13 cellular contexts compared by ENCODE assay signal in the genomic region with DNA sequence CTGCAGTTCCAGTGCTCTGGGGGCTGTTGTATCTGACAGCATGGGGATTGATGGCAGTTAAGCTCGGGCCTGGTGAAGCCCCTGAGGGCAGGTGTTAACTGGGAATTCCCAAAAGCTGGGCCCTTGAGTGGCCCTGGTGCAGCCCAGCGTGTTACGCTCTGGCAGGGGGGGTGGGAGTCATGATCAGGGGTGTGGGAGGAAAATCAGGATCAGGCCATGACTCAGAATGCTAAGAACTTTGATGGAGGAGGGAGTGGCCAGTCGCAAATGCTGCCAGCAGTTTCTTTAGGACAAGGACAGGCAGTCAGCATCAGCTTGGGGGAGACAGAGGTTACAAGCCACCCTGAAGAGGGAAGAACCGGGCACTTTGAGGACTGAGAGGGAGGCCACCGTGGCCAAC. TPM values are rescaled to one million over a fixed set of nuclear protein-coding genes. Genes with fewer than 3 reads are reported as not detected.
DNase-seq lines count a peak whose midpoint lies in the region; ATAC-seq lines count a peak whose summit lies in the region.
"Had no signal": no experiment of that assay in that cellular context is flagged by ENCODE, and none has a peak within 500 bp of the region (broad histone marks: within the 10 kb centered on the region; RNA-seq: fewer than 3 reads in every experiment).

No MANE protein-coding gene starts in this region.

- no peak overlapping the region for H3K4me3 Mint-ChIP-seq in T-helper 1 cell treated with Interleukin-12 subunit alpha and Interleukin-12 subunit beta and Interleukin-4 antibody, amounts not matched to agents 30 μg/mL and 1 μg/mL, for 36 hours
- no peak overlapping the region for H3K4me3 Mint-ChIP-seq in stimulated activated naive B cell treated with anti-CD40 and anti-IgM and Interleukin-4, amounts not matched to agents 10 μg/mL and 1 μg/mL and 100 μg/mL, for 72 hours
- H3K4me3 Mint-ChIP-seq: T-helper 2 cell treated with Interferon-gamma antibody and Interleukin-4, amounts not matched to agents 5 μg/mL and 100 μg/mL, for 36 hours had no signal

- no peak for ATAC-seq in stimulated activated naive B cell treated with anti-CD40 and anti-IgM and Interleukin-4, amounts not matched to agents 10 μg/mL and 1 μg/mL and 100 μg/mL, for 72 hours (replicated peaks)

- no peaks in the 10 kb centered on the region for H3K4me1 Mint-ChIP-seq in T-helper 1 cell treated with Interleukin-12 subunit alpha and Interleukin-12 subunit beta and Interleukin-4 antibody, amounts not matched to agents 30 μg/mL and 1 μg/mL, for 36 hours (ENCODE audit: low read depth)
- H3K4me1 Mint-ChIP-seq in stimulated activated naive B cell treated with anti-CD40 and anti-IgM and Interleukin-4, amounts not matched to agents 10 μg/mL and 1 μg/mL and 100 μg/mL, for 72 hours: peaks cover 2 to 4% of the 10 kb centered on the region in 2 donors

- H3K27ac Mint-ChIP-seq in T-helper 1 cell treated with Interleukin-12 subunit alpha and Interleukin-12 subunit beta and Interleukin-4 antibody, amounts not matched to agents 30 μg/mL and 1 μg/mL, for 36 hours: peak overlapping the region; percentile 15
- peak overlapping the region; percentile 31 for H3K27ac Mint-ChIP-seq in stimulated activated naive B cell treated with anti-CD40 and anti-IgM and Interleukin-4, amounts not matched to agents 10 μg/mL and 1 μg/mL and 100 μg/mL, for 72 hours
- H3K27ac Mint-ChIP-seq: T-helper 2 cell treated with Interferon-gamma antibody and Interleukin-4, amounts not matched to agents 5 μg/mL and 100 μg/mL, for 36 hours had no signal

- no peaks in the 10 kb centered on the region for H3K27me3 Mint-ChIP-seq in T-helper 1 cell treated with Interleukin-12 subunit alpha and Interleukin-12 subunit beta and Interleukin-4 antibody, amounts not matched to agents 30 μg/mL and 1 μg/mL, for 36 hours (ENCODE audit: low read depth)
- H3K27me3 Mint-ChIP-seq in stimulated activated naive B cell treated with anti-CD40 and anti-IgM and Interleukin-4, amounts not matched to agents 10 μg/mL and 1 μg/mL and 100 μg/mL, for 72 hours: no peaks in the 10 kb centered on the region

- no peak for DNase-seq in T-helper 1 cell
- DNase-seq in astrocyte of the hippocampus (ENCODE audit: low read depth, low spot score): peak; percentile 52
- peak; percentile 60 for DNase-seq in iris pigment epithelial cell (ENCODE audit: low read depth)
- DNase-seq in stimulated activated naive B cell treated with anti-CD40 and anti-IgM and Interleukin-4, amounts not matched to agents 10 μg/mL and 1 μg/mL and 100 μg/mL, for 72 hours: no peak
- no peak for DNase-seq in NCI-H2196 treated with DMSO at 0.1 percent for 48 hours (lab: John Stamatoyannopoulos, UW; ENCODE audit: unreplicated experiment)
- DNase-seq in mesenteric fat pad (ENCODE audit: low spot score): no peak
- DNase-seq in NCI-H1694 (lab: John Stamatoyannopoulos, UW): no peak
- DNase-seq: activated T-cell treated with anti-CD3 and anti-CD28 coated beads, Interleukin-2, amount 50 U/mL, for 1 hour; dorsolateral prefrontal cortex; Kasumi-1; NCI-H69 had no signal

- peaks cover 31% of the 10 kb centered on the region for H3K36me3 Mint-ChIP-seq in T-helper 1 cell treated with Interleukin-12 subunit alpha and Interleukin-12 subunit beta and Interleukin-4 antibody, amounts not matched to agents 30 μg/mL and 1 μg/mL, for 36 hours (ENCODE audit: low read depth)
- peaks cover 43 to 74% of the 10 kb centered on the region in 2 donors for H3K36me3 Mint-ChIP-seq in stimulated activated naive B cell treated with anti-CD40 and anti-IgM and Interleukin-4, amounts not matched to agents 10 μg/mL and 1 μg/mL and 100 μg/mL, for 72 hours

- no peaks in the 10 kb centered on the region for H3K9me3 Mint-ChIP-seq in T-helper 1 cell treated with Interleukin-12 subunit alpha and Interleukin-12 subunit beta and Interleukin-4 antibody, amounts not matched to agents 30 μg/mL and 1 μg/mL, for 36 hours
- no peaks in the 10 kb centered on the region for H3K9me3 Mint-ChIP-seq in stimulated activated naive B cell treated with anti-CD40 and anti-IgM and Interleukin-4, amounts not matched to agents 10 μg/mL and 1 μg/mL and 100 μg/mL, for 72 hours
- H3K9me3 Mint-ChIP-seq: T-helper 2 cell treated with Interferon-gamma antibody and Interleukin-4, amounts not matched to agents 5 μg/mL and 100 μg/mL, for 36 hours had no signal

RNA-seq across cellular contexts. Expression of gene AP2A1, which starts 19.6 kb away (rescaled TPM):
- 96.4 TPM for total RNA-seq in mesenteric fat pad

RNA-seq across cellular contexts. Expression of gene TSKS, which starts 23.3 kb away (rescaled TPM):
- 1.0 TPM for total RNA-seq in mesenteric fat pad

RNA-seq across cellular contexts. Expression of gene FUZ, which starts 26.7 kb away (rescaled TPM):
- total RNA-seq in mesenteric fat pad: 12.7 TPM

RNA-seq across cellular contexts. Expression of gene MED25, which starts 31.7 kb away (rescaled TPM):
- total RNA-seq in mesenteric fat pad: 40.4 TPM

Comparison
In these comparisons a context has a peak if more than half of its experiments do, and no peak if none do; other contexts are left out.
1. DNase-seq: peak in astrocyte of the hippocampus (single experiment) and iris pigment epithelial cell (single experiment); none in T-helper 1 cell (0 of 5), stimulated activated naive B cell treated with anti-CD40 and anti-IgM and Interleukin-4, amounts not matched to agents 10 μg/mL and 1 μg/mL and 100 μg/mL, for 72 hours (single experiment), NCI-H2196 treated with DMSO at 0.1 percent for 48 hours (single experiment), mesenteric fat pad (single experiment) and NCI-H1694 (single experiment).